ENCODE assay signal across 8 cellular contexts in genomic region chr12:119153477-119154434, GRCh38. TPM values are rescaled to one million over a fixed set of nuclear protein-coding genes. Genes with fewer than 3 reads are reported as not detected.
DNase-seq lines count a peak whose midpoint lies in the region; FAIRE-seq and TF ChIP-seq lines count a peak whose summit lies in the region.

No MANE protein-coding gene starts in this region.

- H3K27me3 ChIP-seq in esophagus muscularis mucosa: peaks cover 0 to 16% (median 0%) of the 10 kb centered on the region in 4 donors

- WGBS in esophagus muscularis mucosa: 70% methylated on average over 46 of the region's 49 CpGs

- TF ChIP-seq CTCF in retinal pigment epithelial cell (conservative IDR thresholded peaks at IDR 0.05; ENCODE audit: low read depth, low read length) (no peak), esophagus muscularis mucosa (IDR thresholded peaks at IDR 0.05) (no peak)

- peaks cover 0 to 10% (median 5%) of the 10 kb centered on the region in 4 donors for H3K4me1 ChIP-seq in esophagus muscularis mucosa

- H3K4me3 ChIP-seq in retinal pigment epithelial cell (ENCODE audit: low read length) (peak overlapping the region; percentile 26), esophagus muscularis mucosa (no peak overlapping the region)

- DNase-seq in GM03348 (ENCODE audit: low spot score) (peak; percentile 60), UCSD-AML1 (lab: John Stamatoyannopoulos, UW; ENCODE audit: unreplicated experiment) (peak; percentile 27), iPS DF 19.7 (ENCODE audit: low read depth, low spot score) (peak; percentile 89), retinal pigment epithelial cell (ENCODE audit: low read depth) (peak; percentile 52), middle frontal gyrus (ENCODE audit: extremely low spot score, low spot score) (no peak), esophagus muscularis mucosa (ENCODE audit: extremely low spot score) (no peak), urothelium cell line (ENCODE audit: low spot score) (no peak), NCI-H446 treated with DMSO at 0.1 percent for 48 hours (lab: John Stamatoyannopoulos, UW) (no peak)

- no peaks in the 10 kb centered on the region for H3K36me3 ChIP-seq in esophagus muscularis mucosa

- H3K9me3 ChIP-seq in esophagus muscularis mucosa: peaks cover 0 to 15% (median 14%) of the 10 kb centered on the region in 4 donors

- no peak for FAIRE-seq in urothelium cell line (lab: Jason Lieb, UNC)

- no peak for TF ChIP-seq EP300 in esophagus muscularis mucosa (IDR thresholded peaks at IDR 0.05)

- H3K27ac ChIP-seq in esophagus muscularis mucosa (replicated peaks in 1 of 4): no peak overlapping the region

- intact Hi-C loops in esophagus muscularis mucosa (cut with DNase I): no loop called here

- TF ChIP-seq POLR2A in esophagus muscularis mucosa (IDR thresholded peaks at IDR 0.05; ENCODE audit: low read depth): no peak

RNA-seq across cellular contexts. Expression of gene HSPB8, which starts 25.0 kb away (rescaled TPM):
- 100 to 1,000 TPM; 416 to 573 (median 443) TPM for total RNA-seq in esophagus muscularis mucosa

Comparison
In these comparisons a context has a peak if more than half of its experiments do, and no peak if none do; other contexts are left out.
1. DNase-seq: peak in GM03348 (single experiment), UCSD-AML1 (single experiment), iPS DF 19.7 (single experiment) and retinal pigment epithelial cell (single experiment); none in middle frontal gyrus (single experiment), esophagus muscularis mucosa (single experiment), urothelium cell line (single experiment) and NCI-H446 treated with DMSO at 0.1 percent for 48 hours (single experiment).